Comparison of ENCODE assay signal across 12 cellular contexts in the genomic region with DNA sequence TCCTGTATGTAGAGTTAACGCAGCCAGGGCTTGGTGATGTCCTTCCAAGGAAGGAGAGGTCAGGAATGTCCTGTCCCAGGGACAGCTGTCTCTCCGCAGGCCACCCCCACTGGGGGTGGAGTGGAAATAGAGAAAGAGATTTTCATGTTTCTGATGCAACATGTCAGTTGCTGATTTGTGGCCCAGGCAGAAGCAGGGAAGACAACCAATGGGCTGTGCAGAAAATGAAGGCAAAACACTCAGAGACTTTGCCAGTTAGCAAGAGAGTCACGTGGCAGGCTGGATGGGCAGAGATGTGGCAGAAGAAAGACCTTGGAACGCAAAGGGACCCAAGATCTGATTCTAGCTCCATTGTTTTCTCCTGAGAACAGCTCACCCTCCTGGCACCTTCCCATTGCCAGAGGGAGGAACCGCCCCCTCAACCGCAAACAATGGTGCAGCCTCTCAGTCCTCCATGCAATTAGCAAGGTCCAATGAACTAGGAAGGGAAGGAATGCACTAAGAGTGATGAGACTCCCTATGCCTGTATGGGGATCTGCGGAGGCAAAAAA.
DNase-seq lines count a peak whose midpoint lies in the region; ATAC-seq and TF ChIP-seq lines count a peak whose summit lies in the region.
"Had no signal": no experiment of that assay in that cellular context is flagged by ENCODE, and none has a peak within 500 bp of the region (broad histone marks: within the 10 kb centered on the region; RNA-seq: fewer than 3 reads in every experiment).

No MANE protein-coding gene starts in this region.

- H3K4me1 ChIP-seq in SJCRH30 (peaks cover 16% of the 10 kb centered on the region), trophoblast cell (ENCODE audit: control insufficient read depth in 1 of 2, insufficient read depth in 2 of 2, low read length in 2 of 2) (peaks cover 26 to 33% of the 10 kb centered on the region in 2 experiments)
- H3K4me1 ChIP-seq: psoas muscle had no signal

- H3K4me3 ChIP-seq in H7 (ENCODE audit: insufficient read depth, low read depth, low read length), result no peak overlapping the region
- H3K4me3 ChIP-seq in SJCRH30, result no peak overlapping the region
- no peak overlapping the region for H3K4me3 ChIP-seq in trophoblast cell (ENCODE audit: low read depth, low read length)
- H3K4me3 ChIP-seq: psoas muscle, tibial nerve had no signal

- no peak overlapping the region for H3K23ac ChIP-seq in trophoblast cell (ENCODE audit: low read length)

- H3K9me3 ChIP-seq in SJCRH30 (replicated peaks) (no peaks in the 10 kb centered on the region), trophoblast cell (ENCODE audit: insufficient read depth, low read depth, low read length) (peaks cover 1% of the 10 kb centered on the region)
- H3K9me3 ChIP-seq: psoas muscle, tibial nerve had no signal

- WGBS in trophoblast cell (ENCODE audit: extremely low coverage, insufficient coverage, insufficient read length), result no CpG with 5 or more reads among the region's 7 CpGs

- peak overlapping the region; percentile 39 for H2BK12ac ChIP-seq in trophoblast cell (ENCODE audit: low read length)

- peak overlapping the region; percentile 20 for H3K4ac ChIP-seq in trophoblast cell (ENCODE audit: low read depth, low read length)

- H3K9me3 Mint-ChIP-seq in glutamatergic neuron (ENCODE audit: unreplicated experiment), result peaks cover 5% of the 10 kb centered on the region
- H3K9me3 Mint-ChIP-seq in stimulated activated memory B cell treated with anti-CD40 and anti-IgM and Interleukin-4, amounts not matched to agents 10 μg/mL and 1 μg/mL and 100 μg/mL, for 72 hours, result no peaks in the 10 kb centered on the region

- peak overlapping the region; percentile 66 for H3K27ac ChIP-seq in SJCRH30
- H3K27ac ChIP-seq in trophoblast cell (ENCODE audit: low read depth, low read length), result peak overlapping the region; percentile 14
- H3K27ac ChIP-seq: psoas muscle had no signal

- DNase-seq in H7, result peak; percentile 55
- peak; percentile 75 to 80 for DNase-seq in SJCRH30
- no peak for DNase-seq in glutamatergic neuron
- DNase-seq in trophoblast cell, result peak; percentile 60 to 81
- no peak for DNase-seq in COR-L47 (lab: John Stamatoyannopoulos, UW)
- no peak for DNase-seq in EL
- no peak for DNase-seq in stimulated activated CD4-positive, alpha-beta T cell treated with anti-CD3 and anti-CD28 coated beads, Interleukin-1b, Interleukin-23, amount 100 ng/mL, for 48 hours
- DNase-seq: NCI-H1105, psoas muscle, T1000 had no signal

- peak overlapping the region; percentile 42 for H2AK5ac ChIP-seq in trophoblast cell (ENCODE audit: low read length)

- peak overlapping the region; percentile 22 for H2BK5ac ChIP-seq in trophoblast cell (ENCODE audit: low read depth, low read length, poor library complexity)

- no peak overlapping the region for H4K12ac ChIP-seq in trophoblast cell (ENCODE audit: low read depth, low read length)

- no peak for ATAC-seq in stimulated activated memory B cell treated with anti-CD40 and anti-IgM and Interleukin-4, amounts not matched to agents 10 μg/mL and 1 μg/mL and 100 μg/mL, for 72 hours

- no peak overlapping the region for H3K9ac ChIP-seq in trophoblast cell (ENCODE audit: low read length)

- H3K18ac ChIP-seq in trophoblast cell (ENCODE audit: low read length), result no peak overlapping the region

- peak overlapping the region; percentile 7 for H3K4me2 ChIP-seq in trophoblast cell (ENCODE audit: low read length)

- H3K36me3 Mint-ChIP-seq in glutamatergic neuron (ENCODE audit: unreplicated experiment), result no peaks in the 10 kb centered on the region
- H3K36me3 Mint-ChIP-seq in stimulated activated memory B cell treated with anti-CD40 and anti-IgM and Interleukin-4, amounts not matched to agents 10 μg/mL and 1 μg/mL and 100 μg/mL, for 72 hours, result no peaks in the 10 kb centered on the region

- no peaks in the 10 kb centered on the region for H3K79me2 ChIP-seq in trophoblast cell (ENCODE audit: control insufficient read depth, insufficient read depth, low read length, poor library complexity)

- H3K36me3 ChIP-seq in H7 (replicated peaks; ENCODE audit: control insufficient read depth, insufficient read depth, low read length) (peaks cover 4% of the 10 kb centered on the region), SJCRH30 (no peaks in the 10 kb centered on the region), trophoblast cell (ENCODE audit: control insufficient read depth in 1 of 2, insufficient read depth in 2 of 2, low read length in 2 of 2) (no peaks in the 10 kb centered on the region)
- H3K36me3 ChIP-seq: tibial nerve had no signal

- peak overlapping the region; percentile 89 for H2BK120ac ChIP-seq in trophoblast cell (ENCODE audit: insufficient read depth, low read length, poor library complexity)

- H3K4me3 Mint-ChIP-seq in glutamatergic neuron (ENCODE audit: unreplicated experiment), result no peak overlapping the region
- no peak overlapping the region for H3K4me3 Mint-ChIP-seq in stimulated activated memory B cell treated with anti-CD40 and anti-IgM and Interleukin-4, amounts not matched to agents 10 μg/mL and 1 μg/mL and 100 μg/mL, for 72 hours

- peaks cover 14% of the 10 kb centered on the region for H3K27me3 Mint-ChIP-seq in glutamatergic neuron (ENCODE audit: unreplicated experiment)
- H3K27me3 Mint-ChIP-seq in stimulated activated memory B cell treated with anti-CD40 and anti-IgM and Interleukin-4, amounts not matched to agents 10 μg/mL and 1 μg/mL and 100 μg/mL, for 72 hours, result peaks cover 5% of the 10 kb centered on the region

- peak overlapping the region; percentile 37 for H2AFZ ChIP-seq in trophoblast cell (ENCODE audit: insufficient read depth, low read length, poor library complexity)

- H3K27ac Mint-ChIP-seq in glutamatergic neuron (ENCODE audit: unreplicated experiment), result peak overlapping the region; percentile 89
- no peak overlapping the region for H3K27ac Mint-ChIP-seq in stimulated activated memory B cell treated with anti-CD40 and anti-IgM and Interleukin-4, amounts not matched to agents 10 μg/mL and 1 μg/mL and 100 μg/mL, for 72 hours

- TF ChIP-seq CTCF in glutamatergic neuron (IDR thresholded peaks at IDR 0.05; ENCODE audit: partially characterized antibody, unreplicated experiment), result no peak

- peak overlapping the region; percentile 71 for H4K91ac ChIP-seq in trophoblast cell (ENCODE audit: low read depth, low read length)

- peak overlapping the region; percentile 42 for H4K8ac ChIP-seq in trophoblast cell (ENCODE audit: low read depth, low read length)

- H3K27me3 ChIP-seq in H7 (ENCODE audit: control insufficient read depth, insufficient read depth, low read length), result no peaks in the 10 kb centered on the region
- no peaks in the 10 kb centered on the region for H3K27me3 ChIP-seq in SJCRH30
- no peaks in the 10 kb centered on the region for H3K27me3 ChIP-seq in trophoblast cell (ENCODE audit: insufficient read depth, low read length)
- H3K27me3 ChIP-seq: tibial nerve had no signal

- peak overlapping the region; percentile 35 for H3K14ac ChIP-seq in trophoblast cell (ENCODE audit: low read length)

- peaks cover 14% of the 10 kb centered on the region for H3K79me1 ChIP-seq in trophoblast cell (ENCODE audit: low read length)

- H3K4me1 Mint-ChIP-seq in glutamatergic neuron (ENCODE audit: low read depth, unreplicated experiment), result peaks cover 38% of the 10 kb centered on the region
- H3K4me1 Mint-ChIP-seq in stimulated activated memory B cell treated with anti-CD40 and anti-IgM and Interleukin-4, amounts not matched to agents 10 μg/mL and 1 μg/mL and 100 μg/mL, for 72 hours, result no peaks in the 10 kb centered on the region

Comparison
In these comparisons a context has a peak if more than half of its experiments do, and no peak if none do; other contexts are left out.
1. DNase-seq: peak in H7 (single experiment), SJCRH30 (2 of 2) and trophoblast cell (2 of 2); none in glutamatergic neuron (single experiment), COR-L47 (single experiment), EL (single experiment) and stimulated activated CD4-positive, alpha-beta T cell treated with anti-CD3 and anti-CD28 coated beads, Interleukin-1b, Interleukin-23, amount 100 ng/mL, for 48 hours (single experiment).